Comparison of ENCODE assay signal across 1 cellular context in the genomic region with DNA sequence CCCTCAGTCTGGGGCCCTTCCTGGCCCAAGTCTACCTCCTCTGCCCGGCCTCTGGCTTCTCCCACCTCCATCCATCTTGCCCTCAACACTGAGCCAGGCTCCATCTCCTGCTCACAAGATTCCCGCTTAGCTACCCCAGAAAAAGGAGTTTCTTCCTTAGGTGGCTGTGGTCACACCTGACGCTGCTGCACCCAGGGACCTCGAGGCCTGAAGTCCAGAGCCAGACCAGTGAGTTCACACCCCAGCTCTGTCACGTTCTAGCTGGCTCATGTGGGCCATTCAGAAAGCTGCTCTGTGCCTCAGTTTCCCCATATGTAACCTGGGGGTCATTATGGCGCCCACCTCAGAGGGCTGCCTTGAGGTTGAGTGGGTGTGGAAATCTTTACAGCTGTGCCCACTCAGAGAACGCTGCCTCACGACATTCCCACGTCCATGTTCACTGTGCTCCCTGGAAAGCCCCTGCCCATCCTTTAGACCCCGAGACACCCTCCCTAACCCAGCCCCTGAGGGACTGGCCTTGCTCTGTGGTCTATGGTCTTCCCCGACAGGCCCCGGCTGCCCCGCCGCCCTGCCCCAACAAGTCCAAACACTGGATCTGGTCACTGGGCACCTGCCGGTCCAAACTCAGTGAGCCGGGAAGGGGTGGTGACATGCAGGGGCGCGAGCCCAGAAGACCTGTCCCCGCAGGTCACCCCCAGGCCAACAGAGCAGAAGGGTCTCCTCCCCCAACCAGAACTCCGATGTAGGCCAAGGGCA.
TF ChIP-seq lines count a peak whose summit lies in the region.

No MANE protein-coding gene starts in this region.

TF ChIP-seq in H1, 55 proteins besides CTCF, POLR2A, EP300 and RAD21:
- no peak for TF ChIP-seq POU5F1 (IDR thresholded peaks at IDR 0.05; ENCODE audit: low read depth, low read length)
TF ChIP-seq in H1: peak in this region for 0.
